ENCODE assay signal across 9 cellular contexts in genomic region chr12:119328111-119328510, GRCh38. TPM values are rescaled to one million over a fixed set of nuclear protein-coding genes. Genes with fewer than 3 reads are reported as not detected.
DNase-seq lines count a peak whose midpoint lies in the region; ATAC-seq, FAIRE-seq and TF ChIP-seq lines count a peak whose summit lies in the region.
"Had no signal": no experiment of that assay in that cellular context is flagged by ENCODE, and none has a peak within 500 bp of the region (broad histone marks: within the 10 kb centered on the region; RNA-seq: fewer than 3 reads in every experiment).

No MANE protein-coding gene starts in this region.

- H3K9me1 ChIP-seq in K562 (ENCODE audit: control insufficient read depth, insufficient read depth, low read length) = no peaks in the 10 kb centered on the region

- H3K27me3 ChIP-seq in GM06990 (replicated peaks; ENCODE audit: control insufficient read depth, insufficient read depth, low read length) (no peaks in the 10 kb centered on the region), K562 (ENCODE audit: control insufficient read depth in 2 of 2, insufficient read depth in 2 of 2, low read length in 2 of 2) (no peaks in the 10 kb centered on the region), lower lobe of right lung (ENCODE audit: low read depth) (no peaks in the 10 kb centered on the region)

- DNase-seq in GM06990 (ENCODE audit: extremely low read depth, insufficient read length) = no peak
- DNase-seq in K562 (ENCODE audit: extremely low read depth in 1 of 4, low spot score in 3 of 4) = peak; percentile 37 to 51 (median 48)
- DNase-seq in lower lobe of right lung = no peak
- DNase-seq in NCI-H1092 treated with DMSO at 0.1 percent for 48 hours (lab: John Stamatoyannopoulos, UW) = no peak

- peak; percentile 78 for FAIRE-seq in K562 (lab: Jason Lieb, UNC)

- H3K9me3 ChIP-seq in K562 (replicated peaks; ENCODE audit: control insufficient read depth, insufficient read depth, low read depth, low read length) = no peaks in the 10 kb centered on the region
- H3K9me3 ChIP-seq in lower lobe of right lung = no peaks in the 10 kb centered on the region

- H2AFZ ChIP-seq in K562 (ENCODE audit: low read depth, low read length) = no peak overlapping the region

- intact Hi-C loops in K562 (cut with micrococcal nuclease) = no loop called here
- intact Hi-C loops in lower lobe of right lung (cut with DNase I) = no loop called here

- peak; percentile 96 for ATAC-seq in K562
- ATAC-seq in lower lobe of right lung = peak; percentile 67
- no peak for ATAC-seq in GM21390 (IDR thresholded peaks at IDR 0.05; ENCODE audit: unreplicated experiment)
- ATAC-seq in GM18858 (IDR thresholded peaks at IDR 0.05; ENCODE audit: unreplicated experiment) = no peak
- no peak for ATAC-seq in HG02623 (IDR thresholded peaks at IDR 0.05; ENCODE audit: unreplicated experiment)

- H3K4me3 ChIP-seq in GM06990 (replicated peaks; ENCODE audit: low read depth, low read length) = no peak overlapping the region
- no peak overlapping the region for H3K4me3 ChIP-seq in K562
- H3K4me3 ChIP-seq in lower lobe of right lung = no peak overlapping the region

- H3K4me1 ChIP-seq in K562 (replicated peaks in 1 of 2; ENCODE audit: control insufficient read depth in 2 of 2, insufficient read depth in 2 of 2, low read length in 2 of 2) (no peaks in the 10 kb centered on the region), lower lobe of right lung (peaks cover 4% of the 10 kb centered on the region)

- in situ Hi-C loops in K562 (cut with MboI) = no loop called here

- no peaks in the 10 kb centered on the region for H4K20me1 ChIP-seq in K562 (replicated peaks; ENCODE audit: control insufficient read depth, insufficient read depth, low read length)

- WGBS in K562 (ENCODE audit: insufficient coverage, low coverage, missing lambda C conversion rate) = 0% methylated on average over 3 of the region's 3 CpGs

- no peaks in the 10 kb centered on the region for H3K79me2 ChIP-seq in K562 (ENCODE audit: control insufficient read depth, insufficient read depth, low read length)

- H3K4me2 ChIP-seq in K562 (ENCODE audit: insufficient read depth, low read length) = no peak overlapping the region

- no peak overlapping the region for H3K27ac ChIP-seq in K562 (ENCODE audit: extremely low read depth, low read depth, low read length)
- H3K27ac ChIP-seq in lower lobe of right lung = no peak overlapping the region

- POLR2A ChIA-PET in K562 (lab: Yijun Ruan, JAX) = no interaction called here

- no TSS peak for BruUV-seq in K562 (replicated peaks; lab: Mats Ljungman, UMichigan)

- H3K36me3 ChIP-seq in GM06990 (ENCODE audit: control insufficient read depth, insufficient read depth, low read length) (no peaks in the 10 kb centered on the region), K562 (ENCODE audit: control insufficient read depth, insufficient read depth, low read length) (no peaks in the 10 kb centered on the region), lower lobe of right lung (no peaks in the 10 kb centered on the region)

- CTCF ChIA-PET in K562 (lab: Yijun Ruan, JAX; ENCODE audit: low intra/inter-chr PET ratio) = interaction anchor here (0.6 to 0.8 kb wide), 2 partner anchors 85 to 213 kb away, joined by 3 to 4 read pairs; no protein-coding TSS in a partner anchor

- no peak overlapping the region for H3K9ac ChIP-seq in K562 (ENCODE audit: insufficient read depth in 1 of 2, low read depth in 2 of 2, low read length in 2 of 2)

- TF ChIP-seq RAD21 in Ishikawa (IDR thresholded peaks at IDR 0.05; ENCODE audit: low read depth) (peak; percentile 20; the same call in 1 of the 2 replicates), K562 (CRISPR knock-in tag; conservative IDR thresholded peaks at IDR 0.05 in 1 of 2, IDR thresholded peaks at IDR 0.05 in 1 of 2) (peak in 1 of 2 experiments; percentile 10; a peak in 1 of 4 replicates)

- peak; percentile 56 for TF ChIP-seq CTCF in GM06990 (IDR thresholded peaks at IDR 0.05; ENCODE audit: insufficient read depth, low read length, poor library complexity, severe bottlenecking)
- TF ChIP-seq CTCF in K562 (IDR thresholded peaks at IDR 0.05 in 2 of 3, conservative IDR thresholded peaks at IDR 0.05 in 1 of 3; ENCODE audit: insufficient read depth in 2 of 3, low read depth in 1 of 3, low read length in 3 of 3) = peak; percentile 49 to 73 (median 62)
- peak; percentile 22 for TF ChIP-seq CTCF in lower lobe of right lung (IDR thresholded peaks at IDR 0.05)

- TF ChIP-seq EP300 in Ishikawa (IDR thresholded peaks at IDR 0.05; ENCODE audit: borderline replicate concordance) (no peak), K562 (IDR thresholded peaks at IDR 0.05; ENCODE audit: low read length) (no peak)

- no peak for TF ChIP-seq POLR2A in K562 (conservative IDR thresholded peaks at IDR 0.05)

TF ChIP-seq in Ishikawa, 13 proteins besides CTCF, POLR2A, EP300 and RAD21:
- TF ChIP-seq YY1 (IDR thresholded peaks at IDR 0.05; ENCODE audit: low read depth) (no peak), FOXM1 (IDR thresholded peaks at IDR 0.05; ENCODE audit: borderline replicate concordance, low read depth) (no peak), ZBTB7A (IDR thresholded peaks at IDR 0.05; ENCODE audit: low read depth) (no peak), EGR1 (IDR thresholded peaks at IDR 0.05) (no peak), USF1 (IDR thresholded peaks at IDR 0.05) (no peak), TAF1 (IDR thresholded peaks at IDR 0.05; ENCODE audit: low read depth) (no peak), CEBPB (IDR thresholded peaks at IDR 0.05) (no peak)

TF ChIP-seq in K562, 482 proteins besides CTCF, POLR2A, EP300 and RAD21 (continues in another document):
- TF ChIP-seq E2F4 (CRISPR knock-in tag; IDR thresholded peaks at IDR 0.05; ENCODE audit: low read depth) (no peak), GTF2B (IDR thresholded peaks at IDR 0.05; ENCODE audit: extremely low read depth, insufficient read length) (no peak), LEF1 (IDR thresholded peaks at IDR 0.05) (no peak), DDX20 (tag; IDR thresholded peaks at IDR 0.05; ENCODE audit: low read depth) (no peak), ZNF324 (CRISPR knock-in tag; IDR thresholded peaks at IDR 0.05) (no peak), KHSRP (IDR thresholded peaks at IDR 0.05) (no peak), FOXA3 (CRISPR knock-in tag; conservative IDR thresholded peaks at IDR 0.05 in 1 of 2, IDR thresholded peaks at IDR 0.05 in 1 of 2) (no peak), ZNF445 (CRISPR knock-in tag; IDR thresholded peaks at IDR 0.05; ENCODE audit: low read depth) (no peak), NFRKB (IDR thresholded peaks at IDR 0.05; ENCODE audit: low read depth) (no peak), U2AF1 (optimal IDR thresholded peaks at IDR 0.05; ENCODE audit: low read depth, low read length) (no peak), MXD1 (CRISPR knock-in tag; IDR thresholded peaks at IDR 0.05; ENCODE audit: borderline replicate concordance, poor library complexity, severe bottlenecking) (no peak), DACH1 (IDR thresholded peaks at IDR 0.05; ENCODE audit: partially characterized antibody) (no peak), ZNF274 (IDR thresholded peaks at IDR 0.05; ENCODE audit: borderline replicate concordance, low read depth, low read length) (no peak), POLR2B (IDR thresholded peaks at IDR 0.05; ENCODE audit: low read depth, partially characterized antibody) (no peak), E2F5 (CRISPR knock-in tag; IDR thresholded peaks at IDR 0.05) (no peak)

RNA-seq across cellular contexts. Expression of gene CCDC60, which starts 6.4 kb away (rescaled TPM):
- total RNA-seq in K562 (2011; cell fraction: chromatin; rRNA removed; ENCODE audit: low replicate concordance) = not detected in 2 replicates
- not detected in 2 replicates for total RNA-seq in K562 (2011; cell fraction: nucleolus; rRNA removed)
- total RNA-seq in K562 (2011; cell fraction: nucleoplasm; rRNA removed) = not detected in 2 replicates
- total RNA-seq in K562 (2014; rRNA removed) (not detected in 2 replicates), K562 (2014; rRNA removed; fragmentation: Illumina TruSeq; extraction: Trizol) (not detected in 2 replicates), K562 (2015; rRNA removed; fragmentation: Illumina TruSeq; extraction: Trizol) (not detected in 2 replicates), K562 (2021) (not detected in 2 replicates), lower lobe of right lung (2.2 TPM)
- polyA plus RNA-seq in K562 (2011; rRNA removed) (not detected in 2 replicates), K562 (2014; fragmentation: Illumina TruSeq; extraction: Trizol) (not detected in 2 replicates), K562 (2014; fragmentation: Nextera tagmentation; extraction: Ambion mirVana) (not detected), K562 (2014; rRNA removed) (not detected in 2 replicates)
- polyA plus RNA-seq in K562 (2011; cell fraction: cytosol; rRNA removed) = not detected in 2 replicates
- polyA plus RNA-seq in K562 (2011; cell fraction: nucleus; rRNA removed) = not detected in 2 replicates
- polyA plus RNA-seq in K562 (2012) = not detected in 2 replicates
- polyA minus RNA-seq in K562 (2011; rRNA and poly(A)+ RNA removed) = not detected in 2 replicates
- not detected in 2 replicates for polyA minus RNA-seq in K562 (2011; cell fraction: cytosol; rRNA and poly(A)+ RNA removed)
- polyA minus RNA-seq in K562 (2011; cell fraction: nucleus; rRNA and poly(A)+ RNA removed) = not detected in 2 replicates
- total RNA-seq: kidney epithelial cell had no signal

Comparison
In these comparisons a context has a peak if more than half of its experiments do, and no peak if none do; other contexts are left out.
1. DNase-seq: peak in K562 (4 of 4); none in GM06990 (single experiment), lower lobe of right lung (single experiment) and NCI-H1092 treated with DMSO at 0.1 percent for 48 hours (single experiment).
2. ATAC-seq: peak in K562 (single experiment) and lower lobe of right lung (2 of 2); none in GM21390 (single experiment), GM18858 (single experiment) and HG02623 (single experiment).
3. Peak in every context shown above with its lines, with median percentiles within 50 percentile points of each other: CTCF ChIP-seq.